28 cellular contexts compared by ENCODE assay signal in genomic region chr9:32260481-32260880, GRCh38.
"Had no signal": no experiment of that assay in that cellular context is flagged by ENCODE, and none has a peak within 500 bp of the region (broad histone marks: within the 10 kb centered on the region; RNA-seq: fewer than 3 reads in every experiment).

No MANE protein-coding gene starts in this region.

- H3K4me1 ChIP-seq: parathyroid adenoma, psoas muscle, right lobe of liver, suprapubic skin, testis, tibial artery, transverse colon, upper lobe of right lung, uterus had no signal

- H3K36me3 ChIP-seq: ovary, right lobe of liver, sigmoid colon, suprapubic skin, tibial artery, transverse colon, upper lobe of right lung, uterus had no signal

- H3K4me3 ChIP-seq: ovary, psoas muscle, right lobe of liver, sigmoid colon, suprapubic skin, testis, tibial artery, transverse colon, upper lobe of right lung, uterus had no signal

- DNase-seq: naive thymus-derived CD8-positive, alpha-beta T cell; nephron progenitor cell; occipital lobe; ovary; posterior cingulate gyrus; psoas muscle; right cardiac atrium; right lobe of liver; sigmoid colon; small intestine; stimulated activated CD4-positive, alpha-beta T cell treated with anti-CD3 and anti-CD28 coated beads, Interleukin-15, amount 100 ng/mL, for 24 hours; stimulated activated CD4-positive, alpha-beta T cell treated with anti-CD3 and anti-CD28 coated beads, Interleukin-2, amount 100 ng/mL, for 24 hours; stimulated activated CD4-positive, alpha-beta T cell treated with anti-CD3 and anti-CD28 coated beads, Interleukin-2, amount 100 ng/mL, for 48 hours; stimulated activated CD4-positive, alpha-beta T cell treated with anti-CD3 and anti-CD28 coated beads, Interleukin-4, amount 100 ng/mL, for 24 hours; stimulated activated CD8-positive, alpha-beta memory T cell treated with anti-CD3 and anti-CD28 coated beads, Interleukin-4, amount 100 ng/mL, for 48 hours; stimulated activated naive CD4-positive, alpha-beta T cell; stimulated activated naive CD8-positive, alpha-beta T cell treated with anti-CD3 and anti-CD28 coated beads, Interleukin-15, amount 100 ng/mL, for 72 hours; stimulated activated naive CD8-positive, alpha-beta T cell treated with anti-CD3 and anti-CD28 coated beads, Interleukin-15, Interleukin-2, amounts not matched to agents 100 U/mL and 50 U/mL, for 24 hours; substantia nigra; testis; tibial artery; transverse colon; upper lobe of right lung; uterus had no signal

- H3K27me3 ChIP-seq: ovary, right lobe of liver, sigmoid colon, suprapubic skin, testis, tibial artery, transverse colon, upper lobe of right lung, uterus had no signal

- H3K27ac ChIP-seq: ovary, parathyroid adenoma, psoas muscle, right lobe of liver, sigmoid colon, suprapubic skin, testis, tibial artery, transverse colon, upper lobe of right lung, uterus had no signal

- H3K9me3 ChIP-seq: ovary, psoas muscle, right lobe of liver, sigmoid colon, suprapubic skin, testis, tibial artery, transverse colon, upper lobe of right lung, uterus had no signal

- ATAC-seq: naive thymus-derived CD8-positive, alpha-beta T cell; natural killer cell treated with Interleukin-12 subunit alpha and Interleukin-12 subunit beta and Interleukin-15 and Interleukin-18, amount 100 ng/mL, for 72 hours; psoas muscle; right cardiac atrium; right lobe of liver; stimulated activated memory B cell treated with anti-CD40 and anti-IgM and Interleukin-4, amounts not matched to agents 10 μg/mL and 1 μg/mL and 100 μg/mL, for 72 hours; stimulated activated naive CD8-positive, alpha-beta T cell treated with anti-CD3 and anti-CD28 coated beads, Interleukin-15, amount 100 ng/mL, for 72 hours; stimulated activated naive CD8-positive, alpha-beta T cell treated with anti-CD3 and anti-CD28 coated beads, Interleukin-15, Interleukin-2, amounts not matched to agents 100 U/mL and 50 U/mL, for 24 hours; upper lobe of right lung had no signal
